ENCODE assay signal across 1 cellular context in genomic region chr6:19478992-19479391, GRCh38.
TF ChIP-seq lines count a peak whose summit lies in the region.

No MANE protein-coding gene starts in this region.

TF ChIP-seq in A549, 52 proteins besides CTCF, POLR2A, EP300 and RAD21 (continued from another document):
- no peak for TF ChIP-seq PBX3 (IDR thresholded peaks at IDR 0.05)
- no peak for TF ChIP-seq RCOR1 (IDR thresholded peaks at IDR 0.05; ENCODE audit: low read depth, low read length)
- no peak for TF ChIP-seq POLR2AphosphoS2 (conservative IDR thresholded peaks at IDR 0.05; ENCODE audit: low read length)
- TF ChIP-seq NR3C1 (IDR thresholded peaks at IDR 0.05): no peak
- no peak for TF ChIP-seq REST (IDR thresholded peaks at IDR 0.05)
- no peak for TF ChIP-seq MAFK (IDR thresholded peaks at IDR 0.05; ENCODE audit: partially characterized antibody)
- TF ChIP-seq ESRRA (IDR thresholded peaks at IDR 0.05; ENCODE audit: borderline replicate concordance, low read length): no peak
- no peak for TF ChIP-seq ATOH8 (CRISPR knock-in tag; IDR thresholded peaks at IDR 0.05; ENCODE audit: low read depth)
- TF ChIP-seq HOXB13 (CRISPR knock-in tag; IDR thresholded peaks at IDR 0.05; ENCODE audit: low read depth): no peak
- TF ChIP-seq ZSCAN20 (CRISPR knock-in tag; IDR thresholded peaks at IDR 0.05): no peak
- TF ChIP-seq NPAS2 (CRISPR knock-in tag; IDR thresholded peaks at IDR 0.05; ENCODE audit: borderline replicate concordance): no peak
- TF ChIP-seq KDM1A (IDR thresholded peaks at IDR 0.05; ENCODE audit: low read depth): no peak
- no peak for TF ChIP-seq CEBPB (IDR thresholded peaks at IDR 0.05)
